In genomic region chr2:211085056-211085680, GRCh38 we compare ENCODE assay signal across 9 cellular contexts.
DNase-seq lines count a peak whose midpoint lies in the region; ATAC-seq, FAIRE-seq and TF ChIP-seq lines count a peak whose summit lies in the region.
"Had no signal": no experiment of that assay in that cellular context is flagged by ENCODE, and none has a peak within 500 bp of the region (broad histone marks: within the 10 kb centered on the region; RNA-seq: fewer than 3 reads in every experiment).

No MANE protein-coding gene starts in this region.

- H3K27ac ChIP-seq in SJCRH30 (no peak overlapping the region), tibial nerve (no peak overlapping the region)

- 22 to 23% methylated on average over 5 of the region's 5 CpGs for WGBS in tibial nerve, 2 donors

- no peak for DNase-seq in D721Med (ENCODE audit: insufficient read length, low spot score)
- peak; percentile 5 for DNase-seq in HTR-8/SVneo (ENCODE audit: insufficient read length, low spot score)
- peak; percentile 16 to 67 for DNase-seq in SJCRH30
- DNase-seq in globus pallidus (ENCODE audit: low spot score): peak; percentile 16
- peak in 1 of 2 donors; percentile 56 for DNase-seq in tibial nerve (ENCODE audit: low spot score in 2 of 2)
- no peak for DNase-seq in GM12892 (ENCODE audit: insufficient read length)
- DNase-seq: naive B cell had no signal

- H3K36me3 ChIP-seq in SJCRH30 (no peaks in the 10 kb centered on the region), tibial nerve (no peaks in the 10 kb centered on the region)

- H3K4me3 ChIP-seq in SJCRH30 (no peak overlapping the region), tibial nerve (no peak overlapping the region)

- no peaks in the 10 kb centered on the region for H3K9me3 ChIP-seq in SJCRH30 (replicated peaks)
- H3K9me3 ChIP-seq in tibial nerve: no peaks in the 10 kb centered on the region

- TF ChIP-seq CTCF in D721Med (IDR thresholded peaks at IDR 0.05; ENCODE audit: insufficient read depth, missing control alignments) (peak; percentile 58), tibial nerve (IDR thresholded peaks at IDR 0.05) (peak; percentile 34 to 62 (median 49))

- TF ChIP-seq EP300 in tibial nerve (IDR thresholded peaks at IDR 0.05): no peak

- peak; percentile 81 for ATAC-seq in GM19372 (IDR thresholded peaks at IDR 0.05; ENCODE audit: low read depth, unreplicated experiment)
- no peak for ATAC-seq in HG03108 (IDR thresholded peaks at IDR 0.05; ENCODE audit: unreplicated experiment)

- FAIRE-seq in D721Med (lab: Jason Lieb, UNC) (peak; percentile 80), HTR-8/SVneo (lab: Jason Lieb, UNC) (no peak), GM12892 (lab: Jason Lieb, UNC) (no peak)

- H3K27me3 ChIP-seq in SJCRH30: no peaks in the 10 kb centered on the region
- no peaks in the 10 kb centered on the region for H3K27me3 ChIP-seq in tibial nerve

- H3K4me1 ChIP-seq in SJCRH30 (no peaks in the 10 kb centered on the region), tibial nerve (no peaks in the 10 kb centered on the region)

- TF ChIP-seq POLR2A in tibial nerve (IDR thresholded peaks at IDR 0.05) (no peak), GM12892 (IDR thresholded peaks at IDR 0.05; ENCODE audit: low read depth, low read length) (no peak)

Comparison
In these comparisons a context has a peak if more than half of its experiments do, and no peak if none do; other contexts are left out.
1. DNase-seq: peak in HTR-8/SVneo (single experiment), SJCRH30 (2 of 2) and globus pallidus (single experiment); none in D721Med (single experiment) and GM12892 (single experiment).